ENCODE assay signal across 9 cellular contexts in the genomic region with DNA sequence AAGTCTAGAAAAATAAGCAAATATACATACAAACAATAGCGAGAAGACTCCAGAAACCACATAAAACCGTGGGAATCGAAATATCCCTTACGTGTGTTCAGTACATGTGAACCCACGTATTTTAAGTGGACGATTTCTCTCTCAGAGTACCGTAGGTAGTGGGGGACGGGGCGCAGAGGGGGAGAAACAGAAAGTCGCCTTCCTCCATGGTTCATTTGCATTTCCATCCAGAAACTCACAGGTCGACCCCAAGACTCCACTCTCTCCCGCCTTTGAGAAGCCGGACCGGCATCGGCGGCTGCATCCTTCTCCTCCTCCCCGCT. TPM values are rescaled to one million over a fixed set of nuclear protein-coding genes. Genes with fewer than 3 reads are reported as not detected.
A peak's percentile ranks its signal among the peaks of the same experiment; 100 is the strongest.
DNase-seq lines count a peak whose midpoint lies in the region; ATAC-seq, FAIRE-seq and TF ChIP-seq lines count a peak whose summit lies in the region.
"Had no signal": no experiment of that assay in that cellular context is flagged by ENCODE, and none has a peak within 500 bp of the region (broad histone marks: within the 10 kb centered on the region; RNA-seq: fewer than 3 reads in every experiment).

No MANE protein-coding gene starts in this region.

- H3K36me3 ChIP-seq in keratinocyte (ENCODE audit: control insufficient read depth in 2 of 2, extremely low read depth in 1 of 2, insufficient read depth in 2 of 2, low read length in 2 of 2) (no peaks in the 10 kb centered on the region), subcutaneous abdominal adipose tissue (ENCODE audit: control insufficient read depth in 5 of 5, insufficient read depth in 5 of 5, low read length in 5 of 5) (no peaks in the 10 kb centered on the region)

- H3K36me3 Mint-ChIP-seq in T-helper 1 cell treated with Interleukin-12 subunit alpha and Interleukin-12 subunit beta and Interleukin-4 antibody, amounts not matched to agents 30 μg/mL and 1 μg/mL, for 36 hours (ENCODE audit: low read depth): no peaks in the 10 kb centered on the region
- no peaks in the 10 kb centered on the region for H3K36me3 Mint-ChIP-seq in activated T-helper 2 cell treated with anti-CD3 and anti-CD28 coated beads, Interferon-gamma antibody, Interleukin-2, Interleukin-4, amounts not matched to agents 10 μg/mL and 5 μg/mL and 100 μg/mL, durations not matched to agents 14 hours and 24 hours and 36 hours (ENCODE audit: low read depth)

- peaks cover 14% of the 10 kb centered on the region for H3K4me1 Mint-ChIP-seq in T-helper 1 cell treated with Interleukin-12 subunit alpha and Interleukin-12 subunit beta and Interleukin-4 antibody, amounts not matched to agents 30 μg/mL and 1 μg/mL, for 36 hours (ENCODE audit: low read depth)
- peaks cover 42% of the 10 kb centered on the region for H3K4me1 Mint-ChIP-seq in activated T-helper 2 cell treated with anti-CD3 and anti-CD28 coated beads, Interferon-gamma antibody, Interleukin-2, Interleukin-4, amounts not matched to agents 10 μg/mL and 5 μg/mL and 100 μg/mL, durations not matched to agents 14 hours and 24 hours and 36 hours (ENCODE audit: low read depth)

- H3K27me3 Mint-ChIP-seq in T-helper 1 cell treated with Interleukin-12 subunit alpha and Interleukin-12 subunit beta and Interleukin-4 antibody, amounts not matched to agents 30 μg/mL and 1 μg/mL, for 36 hours (ENCODE audit: low read depth): peaks cover 71% of the 10 kb centered on the region
- H3K27me3 Mint-ChIP-seq in activated T-helper 2 cell treated with anti-CD3 and anti-CD28 coated beads, Interferon-gamma antibody, Interleukin-2, Interleukin-4, amounts not matched to agents 10 μg/mL and 5 μg/mL and 100 μg/mL, durations not matched to agents 14 hours and 24 hours and 36 hours (ENCODE audit: low read depth): peaks cover 40% of the 10 kb centered on the region

- peak overlapping the region; percentile 64 for H3K4me2 ChIP-seq in keratinocyte (ENCODE audit: control insufficient read depth, extremely low read depth, insufficient read depth, low read depth, low read length)

- DNase-seq in T-helper 1 cell (no peak), keratinocyte (ENCODE audit: low read depth, low spot score) (no peak), dedifferentiated amniotic fluid mesenchymal stem cell (ENCODE audit: extremely low spot score) (no peak), mesenteric fat pad (ENCODE audit: low spot score) (no peak)
- DNase-seq in activated T-helper 2 cell treated with anti-CD3 and anti-CD28 coated beads, Interferon-gamma antibody, Interleukin-2, Interleukin-4, amounts not matched to agents 10 μg/mL and 5 μg/mL and 100 μg/mL, durations not matched to agents 14 hours and 24 hours and 36 hours (ENCODE audit: low spot score): no peak

- intact Hi-C loops in activated T-helper 2 cell treated with anti-CD3 and anti-CD28 coated beads, Interferon-gamma antibody, Interleukin-2, Interleukin-4, amounts not matched to agents 10 μg/mL and 5 μg/mL and 100 μg/mL, durations not matched to agents 14 hours and 24 hours and 36 hours (cut with micrococcal nuclease): loop anchor here (2.0 to 5.0 kb wide), 4 partner anchors 18 to 180 kb away; a partner anchor contains a TSS

- H4K20me1 ChIP-seq in keratinocyte (ENCODE audit: control insufficient read depth, extremely low read depth, insufficient read depth, low read length): no peaks in the 10 kb centered on the region

- H3K9me1 ChIP-seq in keratinocyte (ENCODE audit: control insufficient read depth, extremely low read depth, insufficient read depth, low read length): no peaks in the 10 kb centered on the region

- no peak overlapping the region for H3K9ac ChIP-seq in keratinocyte (ENCODE audit: control insufficient read depth, extremely low read depth, insufficient read depth, low read length)
- H3K9ac ChIP-seq in subcutaneous abdominal adipose tissue (ENCODE audit: low read length in 5 of 5): peak overlapping the region in 2 of 5 donors; percentile 26 to 44

- H3K9me3 ChIP-seq in keratinocyte (ENCODE audit: control insufficient read depth, low read depth, low read length) (no peaks in the 10 kb centered on the region), subcutaneous abdominal adipose tissue (ENCODE audit: control insufficient read depth in 5 of 5, low read length in 5 of 5) (no peaks in the 10 kb centered on the region)

- H3K4me1 ChIP-seq in keratinocyte (ENCODE audit: control insufficient read depth, extremely low read depth, insufficient read depth, low read length) (peaks cover 8% of the 10 kb centered on the region), subcutaneous abdominal adipose tissue (ENCODE audit: control insufficient read depth in 5 of 5, insufficient read depth in 5 of 5, low read length in 5 of 5) (peaks cover 0 to 32% (median 16%) of the 10 kb centered on the region in 5 donors)

- ATAC-seq in HG02642 (IDR thresholded peaks at IDR 0.05; ENCODE audit: poor library complexity, unreplicated experiment): no peak

- no peak overlapping the region for H3K27ac Mint-ChIP-seq in T-helper 1 cell treated with Interleukin-12 subunit alpha and Interleukin-12 subunit beta and Interleukin-4 antibody, amounts not matched to agents 30 μg/mL and 1 μg/mL, for 36 hours
- H3K27ac Mint-ChIP-seq in activated T-helper 2 cell treated with anti-CD3 and anti-CD28 coated beads, Interferon-gamma antibody, Interleukin-2, Interleukin-4, amounts not matched to agents 10 μg/mL and 5 μg/mL and 100 μg/mL, durations not matched to agents 14 hours and 24 hours and 36 hours: peak overlapping the region; percentile 85

- no peaks in the 10 kb centered on the region for H3K9me3 Mint-ChIP-seq in T-helper 1 cell treated with Interleukin-12 subunit alpha and Interleukin-12 subunit beta and Interleukin-4 antibody, amounts not matched to agents 30 μg/mL and 1 μg/mL, for 36 hours
- H3K9me3 Mint-ChIP-seq in activated T-helper 2 cell treated with anti-CD3 and anti-CD28 coated beads, Interferon-gamma antibody, Interleukin-2, Interleukin-4, amounts not matched to agents 10 μg/mL and 5 μg/mL and 100 μg/mL, durations not matched to agents 14 hours and 24 hours and 36 hours: no peaks in the 10 kb centered on the region

- no peak for TF ChIP-seq CTCF in keratinocyte (optimal IDR thresholded peaks at IDR 0.05 in 1 of 3, IDR thresholded peaks at IDR 0.05 in 1 of 3, conservative IDR thresholded peaks at IDR 0.05 in 1 of 3; ENCODE audit: extremely low read depth in 1 of 3, insufficient read depth in 2 of 3, low read length in 3 of 3)

- peak overlapping the region; percentile 40 for H2AFZ ChIP-seq in keratinocyte (ENCODE audit: control insufficient read depth, low read length)

- H3K4me3 ChIP-seq in keratinocyte (ENCODE audit: control insufficient read depth in 2 of 3, extremely low read depth in 1 of 3, insufficient read depth in 2 of 3, low read depth in 1 of 3, low read length in 3 of 3): peak overlapping the region; percentile 37 to 65 (median 39)
- H3K4me3 ChIP-seq in subcutaneous abdominal adipose tissue (ENCODE audit: low read depth in 1 of 5, low read length in 5 of 5): peak overlapping the region; percentile 63 to 74 (median 71)

- no peak for FAIRE-seq in keratinocyte (lab: Jason Lieb, UNC)
- FAIRE-seq: A204.1 had no signal

- peak overlapping the region; percentile 78 for H3K4me3 Mint-ChIP-seq in T-helper 1 cell treated with Interleukin-12 subunit alpha and Interleukin-12 subunit beta and Interleukin-4 antibody, amounts not matched to agents 30 μg/mL and 1 μg/mL, for 36 hours
- peak overlapping the region; percentile 90 for H3K4me3 Mint-ChIP-seq in activated T-helper 2 cell treated with anti-CD3 and anti-CD28 coated beads, Interferon-gamma antibody, Interleukin-2, Interleukin-4, amounts not matched to agents 10 μg/mL and 5 μg/mL and 100 μg/mL, durations not matched to agents 14 hours and 24 hours and 36 hours (ENCODE audit: low read depth)

- dilution Hi-C loops in keratinocyte (cut with MboI; ENCODE audit: extremely low pct_ligation_motif_present, low sequenced_read_pairs): no loop called here

- H3K27ac ChIP-seq in keratinocyte (ENCODE audit: control insufficient read depth, insufficient read depth, low read length) (no peak overlapping the region), subcutaneous abdominal adipose tissue (ENCODE audit: low read depth, low read length) (peak overlapping the region; percentile 74)

- H3K79me2 ChIP-seq in keratinocyte (ENCODE audit: control insufficient read depth, insufficient read depth, low read length): no peaks in the 10 kb centered on the region

- H3K27me3 ChIP-seq in keratinocyte (ENCODE audit: control insufficient read depth, extremely low read depth, insufficient read depth, low read length) (peaks cover 29% of the 10 kb centered on the region), subcutaneous abdominal adipose tissue (ENCODE audit: control insufficient read depth in 5 of 5, insufficient read depth in 4 of 5, low read length in 5 of 5) (no peaks in the 10 kb centered on the region)

RNA-seq across cellular contexts. Expression of a gene that starts 0.5 kb away (rescaled TPM):
- 34.8 TPM in 2 replicates for total RNA-seq in activated T-helper 2 cell treated with anti-CD3 and anti-CD28 coated beads, Interferon-gamma antibody, Interleukin-2, Interleukin-4, amounts not matched to agents 10 μg/mL and 5 μg/mL and 100 μg/mL, durations not matched to agents 14 hours and 24 hours and 36 hours
- polyA plus RNA-seq in keratinocyte: 0.22 to 0.34 TPM (median 0.22 TPM) in 3 replicates
- 0.26 TPM for polyA plus RNA-seq in keratinocyte (2011; ENCODE audit: low read depth)
- polyA plus RNA-seq in keratinocyte (2011; cell fraction: cytosol; rRNA removed): 0.10 and 0.36 TPM in 2 replicates
- polyA plus RNA-seq in keratinocyte (2011; cell fraction: nucleus; rRNA removed): 0.48 and 0.76 TPM in 2 replicates
- 0.11 and 0.17 TPM in 2 replicates for polyA plus RNA-seq in keratinocyte (2012; ENCODE audit: low replicate concordance)
- polyA minus RNA-seq in keratinocyte: 0.23 to 1.6 TPM (median 0.46 TPM) in 3 replicates
- polyA minus RNA-seq in keratinocyte (2011; cell fraction: cytosol; rRNA and poly(A)+ RNA removed): not detected
- polyA minus RNA-seq in keratinocyte (2011; cell fraction: nucleus; rRNA and poly(A)+ RNA removed): 0.53 and 1.1 TPM in 2 replicates
- 32.1 TPM for total RNA-seq in mesenteric fat pad
